ENCODE assay signal across 8 cellular contexts in genomic region chr12:56720696-56721615, GRCh38. TPM values are rescaled to one million over a fixed set of nuclear protein-coding genes. Genes with fewer than 3 reads are reported as not detected.
A peak's percentile ranks its signal among the peaks of the same experiment; 100 is the strongest.
DNase-seq lines count a peak whose midpoint lies in the region; ATAC-seq and TF ChIP-seq lines count a peak whose summit lies in the region.

No MANE protein-coding gene starts in this region.

- H3K36me3 ChIP-seq in CD8-positive, alpha-beta T cell (ENCODE audit: insufficient read depth, low read length): peaks cover 37% of the 10 kb centered on the region
- H3K36me3 ChIP-seq in MM.1S (replicated peaks; ENCODE audit: insufficient read depth, low read length): no peaks in the 10 kb centered on the region; the same call in 1 of the 2 replicates

- H3K9me2 ChIP-seq in MM.1S (replicated peaks; ENCODE audit: insufficient read depth, low read length): no peaks in the 10 kb centered on the region

- peak overlapping the region; percentile 62 for H3K4me2 ChIP-seq in MM.1S (ENCODE audit: low read depth, low read length)

- peak overlapping the region; percentile 96; the same call in 1 of the 2 replicates for H3K9ac ChIP-seq in MM.1S (ENCODE audit: low read length)

- H3K36me3 Mint-ChIP-seq in CD8-positive, alpha-beta T cell: peaks cover 77% of the 10 kb centered on the region
- peaks cover 79% of the 10 kb centered on the region for H3K36me3 Mint-ChIP-seq in brain
- peaks cover 16% of the 10 kb centered on the region for H3K36me3 Mint-ChIP-seq in natural killer cell

- no peak overlapping the region for H2AFZ ChIP-seq in MM.1S (ENCODE audit: low read length)

- DNase-seq in CD8-positive, alpha-beta T cell: no peak
- DNase-seq in MM.1S (no peak), natural killer cell (no peak), putamen (ENCODE audit: low spot score) (no peak), NCI-H1048 (lab: John Stamatoyannopoulos, UW) (no peak), NCI-H1092 treated with DMSO at 0.1 percent for 48 hours (lab: John Stamatoyannopoulos, UW) (no peak)

- H3K4me3 ChIP-seq in CD8-positive, alpha-beta T cell (ENCODE audit: low read depth, low read length): peak overlapping the region; percentile 18
- H3K4me3 ChIP-seq in MM.1S (ENCODE audit: low read length): peak overlapping the region; percentile 91; the same call in 1 of the 2 replicates

- H3K27me3 ChIP-seq in CD8-positive, alpha-beta T cell (ENCODE audit: insufficient read depth, low read length): no peaks in the 10 kb centered on the region
- no peaks in the 10 kb centered on the region for H3K27me3 ChIP-seq in MM.1S (replicated peaks; ENCODE audit: insufficient read depth, low read length)

- H3F3A ChIP-seq in MM.1S (ENCODE audit: insufficient read depth, low read length): peaks cover 78% of the 10 kb centered on the region

- peaks cover 76% of the 10 kb centered on the region for H3K4me1 Mint-ChIP-seq in CD8-positive, alpha-beta T cell (ENCODE audit: low read depth)
- H3K4me1 Mint-ChIP-seq in brain (peaks cover 78% of the 10 kb centered on the region), natural killer cell (peaks cover 83 to 90% of the 10 kb centered on the region in 2 donors)

- no peaks in the 10 kb centered on the region for H3K9me3 Mint-ChIP-seq in CD8-positive, alpha-beta T cell
- H3K9me3 Mint-ChIP-seq in brain (no peaks in the 10 kb centered on the region), natural killer cell (no peaks in the 10 kb centered on the region)

- intact Hi-C loops in CD8-positive, alpha-beta T cell (cut with DNase I, micrococcal nuclease): loop anchor here (5.0 to 10.0 kb wide), 2 partner anchors 676 to 979 kb away; partner anchors contain the start of genes GDF11 (in 1 of the 2) and RPS26 (in 1 of the 2)
- intact Hi-C loops in natural killer cell (cut with micrococcal nuclease): no loop called here

- no peak for TF ChIP-seq CTCF in CD8-positive, alpha-beta T cell (IDR thresholded peaks at IDR 0.05)
- TF ChIP-seq CTCF in MM.1S (IDR thresholded peaks at IDR 0.05; ENCODE audit: low read length): no peak
- no peak for TF ChIP-seq CTCF in brain (conservative IDR thresholded peaks at IDR 0.05)
- no peak for TF ChIP-seq CTCF in natural killer cell (IDR thresholded peaks at IDR 0.05)

- no peaks in the 10 kb centered on the region for H3K27me3 Mint-ChIP-seq in CD8-positive, alpha-beta T cell (ENCODE audit: low read depth)
- H3K27me3 Mint-ChIP-seq in brain (peaks cover 9% of the 10 kb centered on the region), natural killer cell (ENCODE audit: low read depth in 2 of 2) (no peaks in the 10 kb centered on the region)

- peaks cover 90% of the 10 kb centered on the region for H3K79me2 ChIP-seq in MM.1S (ENCODE audit: low read length)

- no peak overlapping the region for H3K27ac ChIP-seq in CD8-positive, alpha-beta T cell (ENCODE audit: low read depth, low read length)
- H3K27ac ChIP-seq in MM.1S (ENCODE audit: low read length): peak overlapping the region; percentile 75; the same call in 1 of the 2 replicates

- no peaks in the 10 kb centered on the region for H3K9me3 ChIP-seq in CD8-positive, alpha-beta T cell (ENCODE audit: low read length)
- H3K9me3 ChIP-seq in MM.1S (replicated peaks; ENCODE audit: insufficient read depth, low read length): no peaks in the 10 kb centered on the region

- H3K27ac Mint-ChIP-seq in CD8-positive, alpha-beta T cell: peak overlapping the region; percentile 96
- H3K27ac Mint-ChIP-seq in brain: peak overlapping the region in 4 of 5 experiments; percentile 13 to 100 (median 86)
- peak overlapping the region; percentile 84 to 98 for H3K27ac Mint-ChIP-seq in natural killer cell

- CTCF ChIA-PET in CD8-positive, alpha-beta T cell (lab: Charles Lee): interaction anchor here (0.5 kb wide), 1 partner anchor 81 kb away, joined by 3 read pairs; no protein-coding TSS in a partner anchor

- ATAC-seq in CD8-positive, alpha-beta T cell: no peak
- ATAC-seq in natural killer cell (no peak), GM19324 (IDR thresholded peaks at IDR 0.05; ENCODE audit: low FRiP score, unreplicated experiment) (no peak)

- peaks cover 76% of the 10 kb centered on the region for H3K4me1 ChIP-seq in CD8-positive, alpha-beta T cell (ENCODE audit: insufficient read depth, low read length)
- peaks cover 66% of the 10 kb centered on the region for H3K4me1 ChIP-seq in MM.1S (ENCODE audit: low read length)

- peak overlapping the region; percentile 99 for H3K4me3 Mint-ChIP-seq in CD8-positive, alpha-beta T cell
- peak overlapping the region; percentile 97 to 99 (median 99) for H3K4me3 Mint-ChIP-seq in brain
- H3K4me3 Mint-ChIP-seq in natural killer cell: peak overlapping the region; percentile 51

- POLR2A ChIA-PET in CD8-positive, alpha-beta T cell (lab: Charles Lee): interaction anchor here (0.7 kb wide), 1 partner anchor 75 kb away, joined by 3 read pairs; no protein-coding TSS in a partner anchor

- H4K20me1 ChIP-seq in MM.1S (ENCODE audit: insufficient read depth, low read length): peaks cover 49% of the 10 kb centered on the region

RNA-seq across cellular contexts. Expression of gene NACA, which starts 4.1 kb away (rescaled TPM):
- total RNA-seq in CD8-positive, alpha-beta T cell: 1,000 to 10,000 TPM; 1,373 to 1,407 TPM
- polyA plus RNA-seq in brain (ENCODE audit: insufficient read depth, low read depth, low replicate concordance): 1,047 TPM
- total RNA-seq in natural killer cell: 100 to 1,000 TPM; 644 to 785 (median 695) TPM

RNA-seq across cellular contexts. Expression of gene PRIM1, which starts 31.2 kb away (rescaled TPM):
- 1 to 10 TPM; 5.0 to 5.8 TPM for total RNA-seq in CD8-positive, alpha-beta T cell
- 24.2 TPM for polyA plus RNA-seq in brain (ENCODE audit: insufficient read depth, low read depth, low replicate concordance)
- total RNA-seq in natural killer cell: 10 to 100 TPM; 10.1 to 11.9 (median 10.4) TPM

RNA-seq across cellular contexts. Expression of gene PTGES3, which starts 32.9 kb away (rescaled TPM):
- 100 to 1,000 TPM; 148 to 154 TPM for total RNA-seq in CD8-positive, alpha-beta T cell
- polyA plus RNA-seq in brain (ENCODE audit: insufficient read depth, low read depth, low replicate concordance): 239 TPM
- total RNA-seq in natural killer cell: 10 to 100 TPM; 79.2 to 93.8 (median 93.4) TPM

RNA-seq across cellular contexts. Expression of gene HSD17B6, which starts 42.2 kb away (rescaled TPM):
- under 1 TPM in 1 of 2 experiments, not detected in 1; 0.31 TPM for total RNA-seq in CD8-positive, alpha-beta T cell
- polyA plus RNA-seq in brain (ENCODE audit: insufficient read depth, low read depth, low replicate concordance): 8.6 TPM
- 1 to 10 TPM in 1 of 3 donors, under 1 TPM in 1, not detected in 1; 0.16 to 1.4 TPM for total RNA-seq in natural killer cell
